In genomic region chr1:26799479-26800133, GRCh38 we compare ENCODE assay signal across 8 cellular contexts. TPM values are rescaled to one million over a fixed set of nuclear protein-coding genes. Genes with fewer than 3 reads are reported as not detected.
DNase-seq lines count a peak whose midpoint lies in the region; ATAC-seq and TF ChIP-seq lines count a peak whose summit lies in the region.

No MANE protein-coding gene starts in this region.

- CTCF ChIA-PET in activated CD8-positive, alpha-beta T cell treated with anti-CD3 and anti-CD28 coated beads, Interleukin-2, amount 10 ng/mL, durations not matched to agents 7 days and 5 days (lab: Charles Lee) = interaction anchor here (0.6 to 6.7 kb wide), 18 partner anchors 10 to 299 kb away, joined by 3 to 172 read pairs (median 4); partner anchors contain the start of gene PIGV

- H3K36me3 Mint-ChIP-seq in activated naive CD4-positive, alpha-beta T cell treated with anti-CD3 and anti-CD28 coated beads, Interleukin-2, amount 50 U/mL, for 24 hours = peaks cover 3% of the 10 kb centered on the region
- H3K36me3 Mint-ChIP-seq in activated CD8-positive, alpha-beta T cell treated with anti-CD3 and anti-CD28 coated beads, Interleukin-2, amount 10 ng/mL, durations not matched to agents 7 days and 5 days (ENCODE audit: low read depth) = peaks cover 46% of the 10 kb centered on the region
- peaks cover 3% of the 10 kb centered on the region for H3K36me3 Mint-ChIP-seq in osteocyte (ENCODE audit: unreplicated experiment)

- H3K4me3 Mint-ChIP-seq in activated naive CD4-positive, alpha-beta T cell treated with anti-CD3 and anti-CD28 coated beads, Interleukin-2, amount 50 U/mL, for 24 hours = peak overlapping the region; percentile 64
- peak overlapping the region; percentile 74 for H3K4me3 Mint-ChIP-seq in activated CD8-positive, alpha-beta T cell treated with anti-CD3 and anti-CD28 coated beads, Interleukin-2, amount 10 ng/mL, durations not matched to agents 7 days and 5 days
- no peak overlapping the region for H3K4me3 Mint-ChIP-seq in osteocyte (ENCODE audit: unreplicated experiment)

- peak overlapping the region; percentile 94 for H3K27ac Mint-ChIP-seq in activated naive CD4-positive, alpha-beta T cell treated with anti-CD3 and anti-CD28 coated beads, Interleukin-2, amount 50 U/mL, for 24 hours
- peak overlapping the region; percentile 90 for H3K27ac Mint-ChIP-seq in activated CD8-positive, alpha-beta T cell treated with anti-CD3 and anti-CD28 coated beads, Interleukin-2, amount 10 ng/mL, durations not matched to agents 7 days and 5 days
- peak overlapping the region; percentile 73 for H3K27ac Mint-ChIP-seq in osteocyte (ENCODE audit: unreplicated experiment)

- TF ChIP-seq CTCF in osteocyte (IDR thresholded peaks at IDR 0.05) = no peak

- H3K27me3 Mint-ChIP-seq in activated naive CD4-positive, alpha-beta T cell treated with anti-CD3 and anti-CD28 coated beads, Interleukin-2, amount 50 U/mL, for 24 hours = no peaks in the 10 kb centered on the region
- H3K27me3 Mint-ChIP-seq in activated CD8-positive, alpha-beta T cell treated with anti-CD3 and anti-CD28 coated beads, Interleukin-2, amount 10 ng/mL, durations not matched to agents 7 days and 5 days (ENCODE audit: low read depth) = no peaks in the 10 kb centered on the region
- no peaks in the 10 kb centered on the region for H3K27me3 Mint-ChIP-seq in osteocyte (ENCODE audit: unreplicated experiment)

- peaks cover 35% of the 10 kb centered on the region for H3K4me1 Mint-ChIP-seq in activated naive CD4-positive, alpha-beta T cell treated with anti-CD3 and anti-CD28 coated beads, Interleukin-2, amount 50 U/mL, for 24 hours
- peaks cover 51% of the 10 kb centered on the region for H3K4me1 Mint-ChIP-seq in activated CD8-positive, alpha-beta T cell treated with anti-CD3 and anti-CD28 coated beads, Interleukin-2, amount 10 ng/mL, durations not matched to agents 7 days and 5 days (ENCODE audit: low read depth)
- peaks cover 23% of the 10 kb centered on the region for H3K4me1 Mint-ChIP-seq in osteocyte (ENCODE audit: unreplicated experiment)

- peak; percentile 76 for ATAC-seq in activated CD8-positive, alpha-beta T cell treated with anti-CD3 and anti-CD28 coated beads, Interleukin-2, amount 10 ng/mL, durations not matched to agents 7 days and 5 days
- no peak for ATAC-seq in HG03442 (IDR thresholded peaks at IDR 0.05; ENCODE audit: unreplicated experiment)

- POLR2A ChIA-PET in activated CD8-positive, alpha-beta T cell treated with anti-CD3 and anti-CD28 coated beads, Interleukin-2, amount 10 ng/mL, durations not matched to agents 7 days and 5 days (lab: Charles Lee) = interaction anchor here (0.7 to 4.6 kb wide), 12 partner anchors 10 to 213 kb away, joined by 3 to 111 read pairs (median 4); partner anchors contain the start of gene PIGV

- no peak for DNase-seq in activated naive CD4-positive, alpha-beta T cell (lab: John Stamatoyannopoulos, UW)
- DNase-seq in activated CD8-positive, alpha-beta T cell treated with anti-CD3 and anti-CD28 coated beads, Interleukin-2, amount 10 ng/mL, durations not matched to agents 7 days and 5 days = peak; percentile 54
- DNase-seq in fibroblast of peridontal ligament (ENCODE audit: extremely low read depth) = peak; percentile 98
- no peak for DNase-seq in osteocyte (ENCODE audit: extremely low spot score, unreplicated experiment)
- no peak for DNase-seq in NCI-H510A (lab: John Stamatoyannopoulos, UW)
- no peak for DNase-seq in NCI-H2171 treated with DMSO at 0.1 percent for 48 hours (lab: John Stamatoyannopoulos, UW)

- no peaks in the 10 kb centered on the region for H3K9me3 Mint-ChIP-seq in activated naive CD4-positive, alpha-beta T cell treated with anti-CD3 and anti-CD28 coated beads, Interleukin-2, amount 50 U/mL, for 24 hours
- no peaks in the 10 kb centered on the region for H3K9me3 Mint-ChIP-seq in activated CD8-positive, alpha-beta T cell treated with anti-CD3 and anti-CD28 coated beads, Interleukin-2, amount 10 ng/mL, durations not matched to agents 7 days and 5 days (ENCODE audit: insufficient read depth)
- no peaks in the 10 kb centered on the region for H3K9me3 Mint-ChIP-seq in osteocyte (ENCODE audit: unreplicated experiment)

RNA-seq across cellular contexts. Expression of gene PIGV, which starts 11.9 kb away (rescaled TPM):
- total RNA-seq in activated CD8-positive, alpha-beta T cell treated with anti-CD3 and anti-CD28 coated beads, Interleukin-2, amount 10 ng/mL, durations not matched to agents 7 days and 5 days = 10 to 100 TPM; 19.9 to 20.3 TPM
- 14.2 TPM in 2 replicates for total RNA-seq in osteocyte

RNA-seq across cellular contexts. Expression of gene ZDHHC18, which starts 26.9 kb away (rescaled TPM):
- 10 to 100 TPM; 47.6 to 50.9 TPM for total RNA-seq in activated CD8-positive, alpha-beta T cell treated with anti-CD3 and anti-CD28 coated beads, Interleukin-2, amount 10 ng/mL, durations not matched to agents 7 days and 5 days
- 19.8 and 24.2 TPM in 2 replicates for total RNA-seq in osteocyte

Comparison
In these comparisons a context has a peak if more than half of its experiments do, and no peak if none do; other contexts are left out.
1. DNase-seq: peak in activated CD8-positive, alpha-beta T cell treated with anti-CD3 and anti-CD28 coated beads, Interleukin-2, amount 10 ng/mL, durations not matched to agents 7 days and 5 days (single experiment) and fibroblast of peridontal ligament (single experiment); none in activated naive CD4-positive, alpha-beta T cell (0 of 4), osteocyte (single experiment), NCI-H510A (single experiment) and NCI-H2171 treated with DMSO at 0.1 percent for 48 hours (single experiment).
2. Peak in every context shown above with its lines, with median percentiles within 50 percentile points of each other: H3K27ac Mint-ChIP-seq.